Comparison of ENCODE assay signal across 17 cellular contexts in genomic region chr4:186307497-186307896, GRCh38. TPM values are rescaled to one million over a fixed set of nuclear protein-coding genes. Genes with fewer than 3 reads are reported as not detected.
DNase-seq lines count a peak whose midpoint lies in the region; ATAC-seq and TF ChIP-seq lines count a peak whose summit lies in the region.
"Had no signal": no experiment of that assay in that cellular context is flagged by ENCODE, and none has a peak within 500 bp of the region (broad histone marks: within the 10 kb centered on the region; RNA-seq: fewer than 3 reads in every experiment).

No MANE protein-coding gene starts in this region.

- H3K79me2 ChIP-seq in Karpas-422 (ENCODE audit: low read length): no peaks in the 10 kb centered on the region

- intact Hi-C loops in Right ventricle myocardium superior (cut with DNase I): no loop called here
- intact Hi-C loops in cardiac septum (cut with DNase I): no loop called here
- intact Hi-C loops in upper lobe of right lung (cut with DNase I): no loop called here

- H3K36me3 ChIP-seq in lung (ENCODE audit: control insufficient read depth in 2 of 2, insufficient read depth in 2 of 2, low read length in 2 of 2) (no peaks in the 10 kb centered on the region), upper lobe of right lung (no peaks in the 10 kb centered on the region), Karpas-422 (ENCODE audit: insufficient read depth, low read length) (no peaks in the 10 kb centered on the region)
- H3K36me3 ChIP-seq: BLaER1 had no signal

- H3K9ac ChIP-seq in Karpas-422 (ENCODE audit: low read length): no peak overlapping the region
- H3K9ac ChIP-seq: BLaER1 had no signal

- no peaks in the 10 kb centered on the region for H4K20me1 ChIP-seq in Karpas-422 (ENCODE audit: insufficient read depth, low read depth, low read length)
- H4K20me1 ChIP-seq: BLaER1 had no signal

- 52 to 75% methylated on average over 4 of the region's 4 CpGs for WGBS in lung, 2 donors

- H3K9me3 ChIP-seq in lung (ENCODE audit: control insufficient read depth in 2 of 2, insufficient read depth in 1 of 2, low read length in 1 of 2) (no peaks in the 10 kb centered on the region), upper lobe of right lung (no peaks in the 10 kb centered on the region), Karpas-422 (ENCODE audit: low read length) (no peaks in the 10 kb centered on the region)
- H3K9me3 ChIP-seq: BLaER1, Caco-2 had no signal

- no peaks in the 10 kb centered on the region for H3K9me2 ChIP-seq in Karpas-422 (replicated peaks; ENCODE audit: insufficient read depth, low read length)

- H3K4me3 ChIP-seq in lung (no peak overlapping the region), upper lobe of right lung (no peak overlapping the region), Karpas-422 (ENCODE audit: low read length) (no peak overlapping the region)
- H3K4me3 ChIP-seq: BLaER1, GM12878 had no signal

- no peak for TF ChIP-seq CTCF in lung (IDR thresholded peaks at IDR 0.05; ENCODE audit: control extremely low read depth, extremely low read depth)
- TF ChIP-seq CTCF in upper lobe of right lung (IDR thresholded peaks at IDR 0.05): no peak

- H2AFZ ChIP-seq in Karpas-422 (ENCODE audit: low read length): no peak overlapping the region

- ATAC-seq in Right ventricle myocardium superior (ENCODE audit: poor library complexity) (peak; percentile 89), lung (ENCODE audit: insufficient read depth, low FRiP score) (peak; percentile 48), upper lobe of right lung (peak; percentile 77)
- ATAC-seq: GM12878 had no signal

- H3K27me3 ChIP-seq in lung (ENCODE audit: control insufficient read depth, insufficient read depth): no peaks in the 10 kb centered on the region
- no peaks in the 10 kb centered on the region for H3K27me3 ChIP-seq in upper lobe of right lung
- H3K27me3 ChIP-seq in Karpas-422 (ENCODE audit: low read length): no peaks in the 10 kb centered on the region
- H3K27me3 ChIP-seq: BLaER1 had no signal

- no peak overlapping the region for H3K4me2 ChIP-seq in Karpas-422 (ENCODE audit: low read depth, low read length, poor library complexity, severe bottlenecking)
- H3K4me2 ChIP-seq: BLaER1 had no signal

- no peak for DNase-seq in Right ventricle myocardium superior
- DNase-seq in cardiac septum (ENCODE audit: low spot score): no peak
- peak; percentile 80 for DNase-seq in astrocyte of the hippocampus (ENCODE audit: low read depth, low spot score)
- DNase-seq in lung (ENCODE audit: low spot score): peak; percentile 47
- DNase-seq in upper lobe of right lung: no peak
- DNase-seq in SHP77 (lab: John Stamatoyannopoulos, UW): no peak
- DNase-seq in GOT3 (lab: John Stamatoyannopoulos, UW): no peak
- no peak for DNase-seq in Karpas-422
- DNase-seq: 8988T; AML-193; Caco-2; CD8-positive, alpha-beta memory T cell; HCEC 1CT; HFFc6 had no signal

- H3K4me1 ChIP-seq in lung (ENCODE audit: control insufficient read depth in 2 of 2, insufficient read depth in 2 of 2, low read length in 2 of 2) (peaks cover 0 to 3% of the 10 kb centered on the region in 2 donors), upper lobe of right lung (no peaks in the 10 kb centered on the region), Karpas-422 (ENCODE audit: low read length) (no peaks in the 10 kb centered on the region)
- H3K4me1 ChIP-seq: BLaER1, Caco-2 had no signal

- H3K27ac ChIP-seq in lung (ENCODE audit: low read depth in 1 of 2, low read length in 1 of 2): peak overlapping the region in 1 of 2 donors; percentile 17
- no peak overlapping the region for H3K27ac ChIP-seq in upper lobe of right lung
- H3K27ac ChIP-seq in Karpas-422 (ENCODE audit: low read length): no peak overlapping the region
- H3K27ac ChIP-seq: BLaER1 had no signal

RNA-seq across cellular contexts. Expression of gene F11, which starts 41.5 kb away (rescaled TPM):
- total RNA-seq in Right ventricle myocardium superior: 0.40 TPM
- total RNA-seq in cardiac septum: 0.35 TPM
- total RNA-seq in lung: 10 to 100 TPM in 1 of 2 donors, 1 to 10 TPM in 1; 2.8 to 10.2 TPM
- 10 to 100 TPM in 1 of 2 donors, 1 to 10 TPM in 1; 3.2 to 12.9 TPM for polyA plus RNA-seq in lung
- total RNA-seq in upper lobe of right lung: 24.7 TPM
- total RNA-seq in Karpas-422 (2014; rRNA removed; shearing (Covaris generic); ENCODE audit: low replicate concordance): 0.34 TPM in 1 of 2 replicates, not detected in the other
- total RNA-seq: Caco-2; CD8-positive, alpha-beta memory T cell; G401; GM12878; HFFc6 had no signal
- polyA plus RNA-seq: CD8-positive, alpha-beta memory T cell; GM12878 had no signal

Comparison
In these comparisons a context has a peak if more than half of its experiments do, and no peak if none do; other contexts are left out.
1. DNase-seq: peak in astrocyte of the hippocampus (single experiment) and lung (single experiment); none in Right ventricle myocardium superior (single experiment), cardiac septum (single experiment), upper lobe of right lung (single experiment), SHP77 (0 of 2), GOT3 (single experiment) and Karpas-422 (single experiment).
2. Peak in every context shown above with its lines, with median percentiles within 50 percentile points of each other: ATAC-seq.